In the genomic region with DNA sequence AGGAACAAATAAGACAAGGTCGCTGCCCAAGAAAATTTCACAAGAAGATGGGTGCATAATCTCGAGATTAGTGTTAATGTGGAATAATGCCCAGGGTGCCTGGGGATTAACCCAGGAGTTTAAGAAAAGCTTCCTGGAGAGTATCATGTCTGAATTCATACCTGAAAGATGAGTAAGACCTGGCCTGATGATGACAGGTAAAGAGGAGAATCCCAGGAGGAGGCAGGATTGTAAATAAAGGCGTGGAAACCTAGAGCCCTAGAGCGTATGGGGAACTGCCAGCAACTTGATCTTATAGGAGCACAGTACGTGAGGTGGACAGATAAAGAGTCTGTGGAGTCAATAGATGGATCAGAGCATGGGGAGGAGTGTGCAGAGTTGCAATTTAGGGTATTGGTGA, we compare ENCODE assay signal across 2 cellular contexts.
TF ChIP-seq lines count a peak whose summit lies in the region.

No MANE protein-coding gene starts in this region.

TF ChIP-seq in H1, 55 proteins besides CTCF, POLR2A, EP300 and RAD21:
- TF ChIP-seq BRCA1 (IDR thresholded peaks at IDR 0.05; ENCODE audit: low read depth, low read length) = no peak
- TF ChIP-seq TAF1 (IDR thresholded peaks at IDR 0.05; ENCODE audit: low read depth, low read length) = no peak
- TF ChIP-seq RBBP5 (IDR thresholded peaks at IDR 0.05; ENCODE audit: borderline replicate concordance, low read depth, low read length) = no peak
- TF ChIP-seq TAF7 (optimal IDR thresholded peaks at IDR 0.05; ENCODE audit: borderline replicate concordance, low read depth, low read length) = no peak
- TF ChIP-seq POU5F1 (IDR thresholded peaks at IDR 0.05; ENCODE audit: low read depth, low read length) = no peak
- no peak for TF ChIP-seq SIRT6 (IDR thresholded peaks at IDR 0.05; ENCODE audit: low read length)
- TF ChIP-seq HDAC6 (IDR thresholded peaks at IDR 0.05; ENCODE audit: low read depth, low read length) = no peak
- no peak for TF ChIP-seq KDM1A (IDR thresholded peaks at IDR 0.05; ENCODE audit: borderline replicate concordance, low read length)
- no peak for TF ChIP-seq USF2 (IDR thresholded peaks at IDR 0.05; ENCODE audit: low read length)
- TF ChIP-seq YY1 (IDR thresholded peaks at IDR 0.05; ENCODE audit: low read depth, low read length) = no peak
- TF ChIP-seq SAP30 (IDR thresholded peaks at IDR 0.05; ENCODE audit: insufficient read depth, insufficient replicate concordance, low read length) = no peak
- no peak for TF ChIP-seq SRF (IDR thresholded peaks at IDR 0.05; ENCODE audit: low read depth, low read length)
- TF ChIP-seq TBP (IDR thresholded peaks at IDR 0.05; ENCODE audit: low read depth, low read length) = no peak

TF ChIP-seq in HepG2, 621 proteins besides CTCF, POLR2A, EP300 and RAD21:
- TF ChIP-seq ATF1 (CRISPR knock-in tag; IDR thresholded peaks at IDR 0.05) = no peak
- TF ChIP-seq, protein P1, sequence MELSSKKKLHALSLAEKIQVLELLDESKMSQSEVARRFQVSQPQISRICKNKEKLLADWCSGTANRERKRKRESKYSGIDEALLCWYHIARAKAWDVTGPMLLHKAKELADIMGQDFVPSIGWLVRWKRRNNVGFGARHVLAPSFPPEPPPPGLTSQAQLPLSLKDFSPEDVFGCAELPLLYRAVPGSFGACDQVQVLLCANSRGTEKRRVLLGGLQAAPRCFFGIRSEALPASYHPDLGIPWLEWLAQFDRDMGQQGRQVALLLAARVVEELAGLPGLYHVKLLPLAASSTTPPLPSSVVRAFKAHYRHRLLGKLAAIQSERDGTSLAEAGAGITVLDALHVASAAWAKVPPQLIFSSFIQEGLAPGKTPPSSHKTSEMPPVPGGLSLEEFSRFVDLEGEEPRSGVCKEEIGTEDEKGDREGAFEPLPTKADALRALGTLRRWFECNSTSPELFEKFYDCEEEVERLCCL (CRISPR knock-in tag; IDR thresholded peaks at IDR 0.05; ENCODE audit: borderline replicate concordance) = no peak
